Comparison of ENCODE assay signal across 1 cellular context in the genomic region with DNA sequence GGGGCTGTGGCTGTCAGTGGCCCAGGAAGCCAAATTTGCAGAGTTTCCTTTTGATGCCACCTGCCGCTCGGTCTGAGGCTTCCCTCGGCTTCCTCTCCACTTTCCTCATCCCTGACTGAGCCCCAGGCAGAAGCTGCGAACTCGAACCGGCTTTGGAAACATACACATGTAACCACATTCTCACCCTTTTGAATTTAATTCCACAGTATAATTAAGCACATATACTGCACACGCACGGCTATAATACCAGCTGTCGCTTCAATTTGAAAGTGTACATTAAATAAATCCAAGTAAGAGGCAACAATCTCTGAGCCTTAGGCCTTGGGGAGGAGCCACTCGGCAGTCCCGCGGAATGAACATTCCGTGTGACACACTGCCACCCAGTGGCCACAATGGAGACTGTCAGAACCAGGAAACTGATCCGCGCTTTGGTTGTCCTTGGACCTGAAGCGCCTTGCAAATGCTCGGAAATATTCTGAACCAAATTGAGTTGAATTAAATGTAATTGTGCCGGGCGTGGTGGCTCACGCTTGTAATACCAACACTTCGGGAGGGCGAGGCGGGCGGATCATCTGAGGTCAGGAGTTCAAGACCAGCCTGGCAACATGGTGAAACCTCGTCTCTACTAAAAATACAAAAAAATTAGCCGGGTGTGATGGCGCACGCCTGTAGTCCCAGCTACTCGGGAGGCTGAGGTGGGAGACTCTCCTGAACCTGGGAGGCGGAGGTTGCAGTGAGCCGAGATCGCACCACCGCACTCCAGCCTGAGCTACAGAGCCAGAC.
TF ChIP-seq lines count a peak whose summit lies in the region.

No MANE protein-coding gene starts in this region.

TF ChIP-seq in HCT116, 20 proteins besides CTCF, POLR2A, EP300 and RAD21 (continued from another document):
- TF ChIP-seq, protein P1, sequence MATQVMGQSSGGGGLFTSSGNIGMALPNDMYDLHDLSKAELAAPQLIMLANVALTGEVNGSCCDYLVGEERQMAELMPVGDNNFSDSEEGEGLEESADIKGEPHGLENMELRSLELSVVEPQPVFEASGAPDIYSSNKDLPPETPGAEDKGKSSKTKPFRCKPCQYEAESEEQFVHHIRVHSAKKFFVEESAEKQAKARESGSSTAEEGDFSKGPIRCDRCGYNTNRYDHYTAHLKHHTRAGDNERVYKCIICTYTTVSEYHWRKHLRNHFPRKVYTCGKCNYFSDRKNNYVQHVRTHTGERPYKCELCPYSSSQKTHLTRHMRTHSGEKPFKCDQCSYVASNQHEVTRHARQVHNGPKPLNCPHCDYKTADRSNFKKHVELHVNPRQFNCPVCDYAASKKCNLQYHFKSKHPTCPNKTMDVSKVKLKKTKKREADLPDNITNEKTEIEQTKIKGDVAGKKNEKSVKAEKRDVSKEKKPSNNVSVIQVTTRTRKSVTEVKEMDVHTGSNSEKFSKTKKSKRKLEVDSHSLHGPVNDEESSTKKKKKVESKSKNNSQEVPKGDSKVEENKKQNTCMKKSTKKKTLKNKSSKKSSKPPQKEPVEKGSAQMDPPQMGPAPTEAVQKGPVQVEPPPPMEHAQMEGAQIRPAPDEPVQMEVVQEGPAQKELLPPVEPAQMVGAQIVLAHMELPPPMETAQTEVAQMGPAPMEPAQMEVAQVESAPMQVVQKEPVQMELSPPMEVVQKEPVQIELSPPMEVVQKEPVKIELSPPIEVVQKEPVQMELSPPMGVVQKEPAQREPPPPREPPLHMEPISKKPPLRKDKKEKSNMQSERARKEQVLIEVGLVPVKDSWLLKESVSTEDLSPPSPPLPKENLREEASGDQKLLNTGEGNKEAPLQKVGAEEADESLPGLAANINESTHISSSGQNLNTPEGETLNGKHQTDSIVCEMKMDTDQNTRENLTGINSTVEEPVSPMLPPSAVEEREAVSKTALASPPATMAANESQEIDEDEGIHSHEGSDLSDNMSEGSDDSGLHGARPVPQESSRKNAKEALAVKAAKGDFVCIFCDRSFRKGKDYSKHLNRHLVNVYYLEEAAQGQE (IDR thresholded peaks at IDR 0.05; ENCODE audit: low read depth): no peak
- TF ChIP-seq SIN3A (IDR thresholded peaks at IDR 0.05; ENCODE audit: low read depth): no peak
- no peak for TF ChIP-seq SP1 (IDR thresholded peaks at IDR 0.05; ENCODE audit: low read depth)
- TF ChIP-seq CBX3 (IDR thresholded peaks at IDR 0.05; ENCODE audit: low read depth): peak; percentile 61; the same call in 1 of the 2 replicates
- no peak for TF ChIP-seq SRF (IDR thresholded peaks at IDR 0.05; ENCODE audit: low read depth)
- TF ChIP-seq ZFX (IDR thresholded peaks at IDR 0.05): 0 out of 2 replicates have a peak, but pooled peaks have one; percentile 14
- no peak for TF ChIP-seq POLR2AphosphoS5 (IDR thresholded peaks at IDR 0.05; ENCODE audit: low read depth, low read length)
- TF ChIP-seq ZNF274 (IDR thresholded peaks at IDR 0.05; ENCODE audit: low read depth, low read length): no peak
- TF ChIP-seq, protein P2, sequence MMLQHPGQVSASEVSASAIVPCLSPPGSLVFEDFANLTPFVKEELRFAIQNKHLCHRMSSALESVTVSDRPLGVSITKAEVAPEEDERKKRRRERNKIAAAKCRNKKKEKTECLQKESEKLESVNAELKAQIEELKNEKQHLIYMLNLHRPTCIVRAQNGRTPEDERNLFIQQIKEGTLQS (IDR thresholded peaks at IDR 0.05): no peak
- no peak for TF ChIP-seq EGR1 (IDR thresholded peaks at IDR 0.05; ENCODE audit: low read depth)
- TF ChIP-seq, protein P3, sequence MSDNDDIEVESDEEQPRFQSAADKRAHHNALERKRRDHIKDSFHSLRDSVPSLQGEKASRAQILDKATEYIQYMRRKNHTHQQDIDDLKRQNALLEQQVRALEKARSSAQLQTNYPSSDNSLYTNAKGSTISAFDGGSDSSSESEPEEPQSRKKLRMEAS (IDR thresholded peaks at IDR 0.05): peak; percentile 42; the same call in 1 of the 2 replicates
